14 cellular contexts compared by ENCODE assay signal in genomic region chr3:133937061-133937686, GRCh38. TPM values are rescaled to one million over a fixed set of nuclear protein-coding genes. Genes with fewer than 3 reads are reported as not detected.
"Had no signal": no experiment of that assay in that cellular context is flagged by ENCODE, and none has a peak within 500 bp of the region (broad histone marks: within the 10 kb centered on the region; RNA-seq: fewer than 3 reads in every experiment).

No MANE protein-coding gene starts in this region.

- H3K4me1 Mint-ChIP-seq: activated B cell treated with CpG ODN at 0.5 μM for 24 hours; activated naive CD8-positive, alpha-beta T cell treated with anti-CD3 and anti-CD28 coated beads, Interleukin-2, amount 50 U/mL, for 24 hours; activated T-helper 17 cell treated with anti-CD3 and anti-CD28 coated beads, Interleukin-2, amount 50 U/mL, for 72 hours had no signal

- DNase-seq: activated B cell treated with CpG ODN at 0.5 μM for 24 hours; activated CD4-positive, alpha-beta T cell treated with anti-CD3 and anti-CD28 coated beads, Interleukin-2, amount 10 ng/mL, durations not matched to agents 24 days and 14 days; activated naive CD4-positive, alpha-beta T cell treated with Interleukin-2 at 50 U/mL for 16 hours; activated naive CD8-positive, alpha-beta T cell treated with anti-CD3 and anti-CD28 coated beads, Interleukin-2, amount 50 U/mL, for 24 hours; esophagus squamous epithelium; glutamatergic neuron; kidney glomerular epithelial cell; stimulated activated CD4-positive, alpha-beta T cell treated with anti-CD3 and anti-CD28 coated beads, Interleukin-2, amount 100 ng/mL, for 48 hours; trophoblast cell had no signal

- H3K36me3 Mint-ChIP-seq: stimulated activated memory B cell treated with anti-CD40 and anti-IgM and Interleukin-4, amounts not matched to agents 10 μg/mL and 1 μg/mL and 100 μg/mL, for 72 hours had no signal

- H3K27me3 Mint-ChIP-seq: activated naive CD8-positive, alpha-beta T cell treated with anti-CD3 and anti-CD28 coated beads, Interleukin-2, amount 50 U/mL, for 24 hours had no signal

- H3K9me3 ChIP-seq: esophagus squamous epithelium had no signal

- H3K27me3 ChIP-seq: esophagus squamous epithelium had no signal

- H3K9me3 Mint-ChIP-seq: activated B cell treated with CpG ODN at 0.5 μM for 24 hours; activated CD4-positive, alpha-beta T cell treated with anti-CD3 and anti-CD28 coated beads, Interleukin-2, amount 10 ng/mL, durations not matched to agents 24 days and 14 days; activated naive CD8-positive, alpha-beta T cell treated with anti-CD3 and anti-CD28 coated beads, Interleukin-2, amount 50 U/mL, for 24 hours; activated T-helper 17 cell treated with anti-CD3 and anti-CD28 coated beads, Interleukin-2, amount 50 U/mL, for 72 hours; nephron; stimulated activated memory B cell treated with anti-CD40 and anti-IgM and Interleukin-4, amounts not matched to agents 10 μg/mL and 1 μg/mL and 100 μg/mL, for 72 hours; T-helper 2 cell treated with Interferon-gamma antibody and Interleukin-4, amounts not matched to agents 5 μg/mL and 100 μg/mL, for 36 hours had no signal

- H3K4me3 Mint-ChIP-seq: activated B cell treated with CpG ODN at 0.5 μM for 24 hours; activated CD4-positive, alpha-beta T cell treated with anti-CD3 and anti-CD28 coated beads, Interleukin-2, amount 10 ng/mL, durations not matched to agents 24 days and 14 days; activated naive CD8-positive, alpha-beta T cell treated with anti-CD3 and anti-CD28 coated beads, Interleukin-2, amount 50 U/mL, for 24 hours; activated T-helper 17 cell treated with anti-CD3 and anti-CD28 coated beads, Interleukin-2, amount 50 U/mL, for 72 hours; nephron; stimulated activated memory B cell treated with anti-CD40 and anti-IgM and Interleukin-4, amounts not matched to agents 10 μg/mL and 1 μg/mL and 100 μg/mL, for 72 hours; T-helper 2 cell treated with Interferon-gamma antibody and Interleukin-4, amounts not matched to agents 5 μg/mL and 100 μg/mL, for 36 hours had no signal

- ATAC-seq: activated naive CD8-positive, alpha-beta T cell treated with anti-CD3 and anti-CD28 coated beads, Interleukin-2, amount 50 U/mL, for 24 hours; activated T-helper 17 cell treated with anti-CD3 and anti-CD28 coated beads, Interleukin-2, amount 50 U/mL, for 72 hours; stimulated activated memory B cell treated with anti-CD40 and anti-IgM and Interleukin-4, amounts not matched to agents 10 μg/mL and 1 μg/mL and 100 μg/mL, for 72 hours had no signal

- H3K4me3 ChIP-seq: esophagus squamous epithelium had no signal

- FAIRE-seq: bronchial epithelial cell had no signal

- H3K27ac Mint-ChIP-seq: activated B cell treated with CpG ODN at 0.5 μM for 24 hours; activated CD4-positive, alpha-beta T cell treated with anti-CD3 and anti-CD28 coated beads, Interleukin-2, amount 10 ng/mL, durations not matched to agents 24 days and 14 days; activated naive CD8-positive, alpha-beta T cell treated with anti-CD3 and anti-CD28 coated beads, Interleukin-2, amount 50 U/mL, for 24 hours; activated T-helper 17 cell treated with anti-CD3 and anti-CD28 coated beads, Interleukin-2, amount 50 U/mL, for 72 hours; nephron; stimulated activated memory B cell treated with anti-CD40 and anti-IgM and Interleukin-4, amounts not matched to agents 10 μg/mL and 1 μg/mL and 100 μg/mL, for 72 hours; T-helper 2 cell treated with Interferon-gamma antibody and Interleukin-4, amounts not matched to agents 5 μg/mL and 100 μg/mL, for 36 hours had no signal

RNA-seq across cellular contexts. Expression of gene RAB6B, which starts 41.5 kb away (rescaled TPM):
- total RNA-seq: activated B cell treated with CpG ODN at 0.5 μM for 24 hours had no signal
